ENCODE assay signal across 22 cellular contexts in the genomic region with DNA sequence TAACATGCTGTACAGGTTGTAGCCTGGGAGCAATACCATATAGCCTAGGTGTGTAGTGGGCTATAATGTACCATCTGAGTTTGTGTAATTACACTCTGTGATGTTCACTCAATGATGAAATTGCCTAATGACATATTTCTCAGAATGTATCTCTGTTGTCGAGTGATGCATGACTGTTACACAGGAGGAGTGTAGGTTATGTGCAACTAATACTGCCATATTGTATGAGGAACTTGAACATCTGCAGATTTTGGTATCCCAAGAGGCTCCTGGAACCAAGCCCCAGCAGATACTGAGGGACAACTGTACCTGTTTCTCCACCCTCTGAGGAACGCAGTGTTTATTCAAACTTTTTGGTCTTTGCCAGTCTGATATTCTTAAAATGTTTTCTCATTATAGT. TPM values are rescaled to one million over a fixed set of nuclear protein-coding genes. Genes with fewer than 3 reads are reported as not detected.
DNase-seq lines count a peak whose midpoint lies in the region; ATAC-seq and TF ChIP-seq lines count a peak whose summit lies in the region.
"Had no signal": no experiment of that assay in that cellular context is flagged by ENCODE, and none has a peak within 500 bp of the region (broad histone marks: within the 10 kb centered on the region; RNA-seq: fewer than 3 reads in every experiment).

No MANE protein-coding gene starts in this region.

- H3K27ac Mint-ChIP-seq in natural killer cell = peak overlapping the region; percentile 63 to 83
- peak overlapping the region in 1 of 2 donors; percentile 63 for H3K27ac Mint-ChIP-seq in natural killer cell treated with Interleukin-12 subunit alpha and Interleukin-12 subunit beta and Interleukin-15 and Interleukin-18, amount 100 ng/mL, for 72 hours
- peak overlapping the region; percentile 51 to 67 for H3K27ac Mint-ChIP-seq in effector memory CD8-positive, alpha-beta T cell
- H3K27ac Mint-ChIP-seq: HFFc6 had no signal

- H3K9me2 ChIP-seq in Karpas-422 (replicated peaks; ENCODE audit: insufficient read depth, low read length) = no peaks in the 10 kb centered on the region

- H3K4me3 Mint-ChIP-seq in natural killer cell = no peak overlapping the region
- no peak overlapping the region for H3K4me3 Mint-ChIP-seq in natural killer cell treated with Interleukin-12 subunit alpha and Interleukin-12 subunit beta and Interleukin-15 and Interleukin-18, amount 100 ng/mL, for 72 hours
- no peak overlapping the region for H3K4me3 Mint-ChIP-seq in effector memory CD8-positive, alpha-beta T cell
- H3K4me3 Mint-ChIP-seq: HFFc6 had no signal

- H3K9me3 ChIP-seq in Karpas-422 (ENCODE audit: low read length) = no peaks in the 10 kb centered on the region
- H3K9me3 ChIP-seq in aorta (ENCODE audit: control insufficient read depth, low read length) = no peaks in the 10 kb centered on the region
- H3K9me3 ChIP-seq: left ventricle myocardium inferior, transverse colon had no signal

- no peaks in the 10 kb centered on the region for H3K27me3 Mint-ChIP-seq in natural killer cell (ENCODE audit: low read depth in 2 of 2)
- no peaks in the 10 kb centered on the region for H3K27me3 Mint-ChIP-seq in natural killer cell treated with Interleukin-12 subunit alpha and Interleukin-12 subunit beta and Interleukin-15 and Interleukin-18, amount 100 ng/mL, for 72 hours
- H3K27me3 Mint-ChIP-seq in effector memory CD8-positive, alpha-beta T cell = no peaks in the 10 kb centered on the region

- no peaks in the 10 kb centered on the region for H3K36me3 Mint-ChIP-seq in natural killer cell
- peaks cover 6% of the 10 kb centered on the region for H3K36me3 Mint-ChIP-seq in natural killer cell treated with Interleukin-12 subunit alpha and Interleukin-12 subunit beta and Interleukin-15 and Interleukin-18, amount 100 ng/mL, for 72 hours
- peaks cover 42% of the 10 kb centered on the region for H3K36me3 Mint-ChIP-seq in effector memory CD8-positive, alpha-beta T cell (ENCODE audit: insufficient read depth)

- H3K79me2 ChIP-seq in Karpas-422 (ENCODE audit: low read length) = peaks cover 70% of the 10 kb centered on the region

- ATAC-seq in natural killer cell = no peak
- ATAC-seq in natural killer cell treated with Interleukin-12 subunit alpha and Interleukin-12 subunit beta and Interleukin-15 and Interleukin-18, amount 100 ng/mL, for 72 hours = no peak
- no peak for ATAC-seq in effector memory CD8-positive, alpha-beta T cell (replicated peaks)
- ATAC-seq in GM18517 (IDR thresholded peaks at IDR 0.05; ENCODE audit: unreplicated experiment) = no peak
- ATAC-seq in aorta (ENCODE audit: low FRiP score) = no peak
- ATAC-seq: Panc1 had no signal

- no peak for TF ChIP-seq CTCF in natural killer cell (IDR thresholded peaks at IDR 0.05)

- intact Hi-C loops in natural killer cell (cut with micrococcal nuclease) (no loop called here), aorta (cut with DNase I) (no loop called here)

- H3K4me2 ChIP-seq in Karpas-422 (ENCODE audit: low read depth, low read length, poor library complexity, severe bottlenecking) = peak overlapping the region; percentile 2

- no peak for DNase-seq in natural killer cell
- DNase-seq in natural killer cell treated with Interleukin-12 subunit alpha and Interleukin-12 subunit beta and Interleukin-15 and Interleukin-18, amount 100 ng/mL, for 72 hours (ENCODE audit: low spot score) = no peak
- peak; percentile 65 for DNase-seq in Karpas-422
- no peak for DNase-seq in effector memory CD8-positive, alpha-beta T cell
- no peak for DNase-seq in aorta
- no peak for DNase-seq in NCI-H1436 treated with DMSO at 0.1 percent for 48 hours (lab: John Stamatoyannopoulos, UW)
- DNase-seq: activated gamma-delta T cell, amniotic stem cell, glutamatergic neuron, GOT3, HFFc6, islet precursor cell, left ventricle myocardium inferior, NCI-H1105, NCI-H1930, NCI-H526 treated with DMSO at 0.1 percent for 48 hours, SHP77 treated with DMSO at 0.1 percent for 48 hours, transverse colon had no signal

- peaks cover 6% of the 10 kb centered on the region; the same call in 1 of the 2 replicates for H4K20me1 ChIP-seq in Karpas-422 (ENCODE audit: insufficient read depth, low read depth, low read length)

- H3K36me3 ChIP-seq in Karpas-422 (ENCODE audit: insufficient read depth, low read length) (peaks cover 22% of the 10 kb centered on the region; the same call in 1 of the 2 replicates), aorta (ENCODE audit: control insufficient read depth in 1 of 2, insufficient read depth in 2 of 2, low read length in 1 of 2) (peaks cover 0 to 5% of the 10 kb centered on the region in 2 donors)

- H3K27ac ChIP-seq in Karpas-422 (ENCODE audit: low read length) = peak overlapping the region; percentile 67
- no peak overlapping the region for H3K27ac ChIP-seq in aorta (ENCODE audit: low read depth in 1 of 2, low read length in 2 of 2)
- H3K27ac ChIP-seq: C4-2B, left ventricle myocardium inferior, transverse colon, VCaP had no signal

- peaks cover 58 to 62% of the 10 kb centered on the region in 2 donors for H3K4me1 Mint-ChIP-seq in natural killer cell
- peaks cover 36 to 40% of the 10 kb centered on the region in 2 donors for H3K4me1 Mint-ChIP-seq in natural killer cell treated with Interleukin-12 subunit alpha and Interleukin-12 subunit beta and Interleukin-15 and Interleukin-18, amount 100 ng/mL, for 72 hours (ENCODE audit: low read depth in 2 of 2)
- H3K4me1 Mint-ChIP-seq in effector memory CD8-positive, alpha-beta T cell (ENCODE audit: low read depth in 2 of 2) = peaks cover 39 to 55% of the 10 kb centered on the region in 2 donors

- H3K9me3 Mint-ChIP-seq in natural killer cell = no peaks in the 10 kb centered on the region
- H3K9me3 Mint-ChIP-seq in natural killer cell treated with Interleukin-12 subunit alpha and Interleukin-12 subunit beta and Interleukin-15 and Interleukin-18, amount 100 ng/mL, for 72 hours = no peaks in the 10 kb centered on the region
- no peaks in the 10 kb centered on the region for H3K9me3 Mint-ChIP-seq in effector memory CD8-positive, alpha-beta T cell
- H3K9me3 Mint-ChIP-seq: HFFc6 had no signal

- no peak overlapping the region for H2AFZ ChIP-seq in Karpas-422 (ENCODE audit: low read length)

- H3K4me1 ChIP-seq in Karpas-422 (ENCODE audit: low read length) (peaks cover 21% of the 10 kb centered on the region), aorta (ENCODE audit: control insufficient read depth in 1 of 2, insufficient read depth in 2 of 2, low read length in 2 of 2) (no peaks in the 10 kb centered on the region)
- H3K4me1 ChIP-seq: left ventricle myocardium inferior, transverse colon had no signal

- WGBS in aorta, 2 donors = 95 to 96% methylated on average over 2 of the region's 2 CpGs

- H3K27me3 ChIP-seq in Karpas-422 (ENCODE audit: low read length) = no peaks in the 10 kb centered on the region
- no peaks in the 10 kb centered on the region for H3K27me3 ChIP-seq in aorta (ENCODE audit: control insufficient read depth in 1 of 2, insufficient read depth in 2 of 2, low read length in 1 of 2)
- H3K27me3 ChIP-seq: transverse colon had no signal

- no peak overlapping the region for H3K4me3 ChIP-seq in Karpas-422 (ENCODE audit: low read length)
- no peak overlapping the region for H3K4me3 ChIP-seq in aorta (ENCODE audit: low read length in 2 of 2)
- H3K4me3 ChIP-seq: left ventricle myocardium inferior, transverse colon had no signal

- H3K9ac ChIP-seq in Karpas-422 (ENCODE audit: low read length) = no peak overlapping the region

RNA-seq across cellular contexts. Expression of a gene that starts 38.6 kb away (rescaled TPM):
- 1 to 10 TPM in 1 of 3 donors, under 1 TPM in 2; 0.75 to 1.7 (median 0.78) TPM for total RNA-seq in natural killer cell
- total RNA-seq in natural killer cell treated with Interleukin-12 subunit alpha and Interleukin-12 subunit beta and Interleukin-15 and Interleukin-18, amount 100 ng/mL, for 72 hours = 1 to 10 TPM; 1.1 to 1.9 TPM
- 0.04 TPM in 1 of 2 replicates, not detected in the other for total RNA-seq in Karpas-422 (2014; rRNA removed; shearing (Covaris generic); ENCODE audit: low replicate concordance)
- 10 to 100 TPM; 10.0 to 15.7 TPM for total RNA-seq in aorta
- polyA plus RNA-seq in aorta = 10 to 100 TPM in 1 of 2 donors, 1 to 10 TPM in 1; 1.3 to 15.4 TPM

RNA-seq across cellular contexts. Expression of a gene that starts 50.2 kb away (rescaled TPM):
- total RNA-seq in natural killer cell (100 to 1,000 TPM in 1 of 3 donors, 10 to 100 TPM in 2; 66.2 to 104 (median 97.5) TPM), aorta (10 to 100 TPM; 38.6 to 49.1 TPM)
- 10 to 100 TPM; 59.2 to 68.4 TPM for total RNA-seq in natural killer cell treated with Interleukin-12 subunit alpha and Interleukin-12 subunit beta and Interleukin-15 and Interleukin-18, amount 100 ng/mL, for 72 hours
- total RNA-seq in Karpas-422 (2014; rRNA removed; shearing (Covaris generic); ENCODE audit: low replicate concordance) = 42.5 and 78.8 TPM in 2 replicates
- 10 to 100 TPM; 32.7 to 41.5 TPM for polyA plus RNA-seq in aorta
